9 cellular contexts compared by ENCODE assay signal in genomic region chr7:131010714-131011436, GRCh38.
A peak's percentile ranks its signal among the peaks of the same experiment; 100 is the strongest.
DNase-seq lines count a peak whose midpoint lies in the region; ATAC-seq and TF ChIP-seq lines count a peak whose summit lies in the region.
"Had no signal": no experiment of that assay in that cellular context is flagged by ENCODE, and none has a peak within 500 bp of the region (broad histone marks: within the 10 kb centered on the region; RNA-seq: fewer than 3 reads in every experiment).

No MANE protein-coding gene starts in this region.

- peaks cover 73 to 97% (median 95%) of the 10 kb centered on the region in 4 donors for H3K4me1 ChIP-seq in esophagus muscularis mucosa
- H3K4me1 ChIP-seq in neuronal stem cell (ENCODE audit: control insufficient read depth in 2 of 2, insufficient read depth in 1 of 2, low read depth in 1 of 2, low read length in 2 of 2): peaks cover 2 to 4% of the 10 kb centered on the region in 2 donors
- H3K4me1 ChIP-seq in neural progenitor cell: peaks cover 5% of the 10 kb centered on the region

- H3K23ac ChIP-seq in neuronal stem cell (ENCODE audit: low read depth, low read length, poor library complexity): no peak overlapping the region

- H3K4me3 ChIP-seq in esophagus muscularis mucosa: no peak overlapping the region
- H3K4me3 ChIP-seq in neuronal stem cell (ENCODE audit: low read length in 2 of 2): no peak overlapping the region
- no peak overlapping the region for H3K4me3 ChIP-seq in coronary artery
- no peak overlapping the region for H3K4me3 ChIP-seq in neural progenitor cell

- H2AFZ ChIP-seq in neuronal stem cell (ENCODE audit: low read length): no peak overlapping the region
- no peak overlapping the region for H2AFZ ChIP-seq in neural progenitor cell (replicated peaks)

- no peak overlapping the region for H3K4ac ChIP-seq in neuronal stem cell (ENCODE audit: low read length)

- TF ChIP-seq CTCF in esophagus muscularis mucosa (IDR thresholded peaks at IDR 0.05) (no peak), coronary artery (IDR thresholded peaks at IDR 0.05) (no peak), neural progenitor cell (IDR thresholded peaks at IDR 0.05) (no peak)

- no peak overlapping the region for H4K91ac ChIP-seq in neuronal stem cell (ENCODE audit: low read depth, low read length, poor library complexity)

- no peak overlapping the region for H3K9ac ChIP-seq in neuronal stem cell (ENCODE audit: low read depth, low read length, poor library complexity)
- H3K9ac ChIP-seq in neural progenitor cell: no peak overlapping the region

- H3K27ac ChIP-seq in esophagus muscularis mucosa (replicated peaks in 1 of 4) (peak overlapping the region; percentile 67 to 83 (median 77)), neuronal stem cell (replicated peaks; ENCODE audit: low read length) (no peak overlapping the region), coronary artery (peak overlapping the region in 1 of 2 donors; percentile 73), neural progenitor cell (no peak overlapping the region)

- 66% methylated on average over 6 of the region's 6 CpGs for WGBS in esophagus muscularis mucosa
- WGBS in neuronal stem cell (ENCODE audit: extremely low coverage in 2 of 2, insufficient read length in 2 of 2, insufficient replicate concordance in 1 of 2), 2 donors: no CpG with 5 or more reads among the region's 6 CpGs

- H3K36me3 ChIP-seq in esophagus muscularis mucosa (no peaks in the 10 kb centered on the region), neuronal stem cell (replicated peaks in 1 of 2; ENCODE audit: control insufficient read depth in 2 of 2, insufficient read depth in 2 of 2, low read length in 2 of 2) (no peaks in the 10 kb centered on the region), neural progenitor cell (no peaks in the 10 kb centered on the region)

- DNase-seq in NOMO-1 treated with DMSO at 0.1 percent for 48 hours (lab: John Stamatoyannopoulos, UW; ENCODE audit: unreplicated experiment): peak; percentile 34
- no peak for DNase-seq in NOMO-1 treated with dmso at 0.1 percent for 144 hours (lab: John Stamatoyannopoulos, UW; ENCODE audit: unreplicated experiment)
- DNase-seq in SIG-M5 (lab: John Stamatoyannopoulos, UW): peak; percentile 35
- no peak for DNase-seq in esophagus muscularis mucosa (ENCODE audit: extremely low spot score)
- DNase-seq in stimulated activated naive CD8-positive, alpha-beta T cell treated with anti-CD3 and anti-CD28 coated beads, Interleukin-15, Interleukin-2, amounts not matched to agents 100 U/mL and 50 U/mL, for 24 hours: no peak
- DNase-seq in neuronal stem cell (ENCODE audit: low spot score): no peak
- no peak for DNase-seq in coronary artery (ENCODE audit: low spot score)
- DNase-seq in neural progenitor cell (ENCODE audit: low spot score): no peak
- DNase-seq: GOT3 had no signal

- H2BK5ac ChIP-seq in neuronal stem cell (ENCODE audit: low read length): no peak overlapping the region

- no peak overlapping the region for H3K14ac ChIP-seq in neuronal stem cell (ENCODE audit: low read length)

- H3F3A ChIP-seq in neural progenitor cell (ENCODE audit: low read depth): peaks cover 4% of the 10 kb centered on the region

- H3K4me1 Mint-ChIP-seq in neural progenitor cell: peaks cover 13% of the 10 kb centered on the region

- peaks cover 2% of the 10 kb centered on the region for H3K27me3 Mint-ChIP-seq in neural progenitor cell (ENCODE audit: insufficient read depth, low read depth)

- H3K79me2 ChIP-seq in neural progenitor cell (ENCODE audit: low read depth): no peaks in the 10 kb centered on the region

- no peaks in the 10 kb centered on the region for H3K79me1 ChIP-seq in neuronal stem cell (ENCODE audit: low read depth, low read length)

- H4K8ac ChIP-seq in neuronal stem cell (ENCODE audit: low read depth, low read length): no peak overlapping the region

- H2AK5ac ChIP-seq in neuronal stem cell (ENCODE audit: low read depth, low read length): no peak overlapping the region

- H3K9me3 ChIP-seq in esophagus muscularis mucosa (no peaks in the 10 kb centered on the region), neuronal stem cell (replicated peaks in 1 of 2; ENCODE audit: control insufficient read depth in 2 of 2, insufficient read depth in 1 of 2, low read depth in 1 of 2, low read length in 2 of 2) (no peaks in the 10 kb centered on the region), neural progenitor cell (ENCODE audit: low read depth) (no peaks in the 10 kb centered on the region)

- H4K20me1 ChIP-seq in neural progenitor cell (ENCODE audit: low read depth): no peaks in the 10 kb centered on the region

- H3K27ac Mint-ChIP-seq in neural progenitor cell: no peak overlapping the region

- no peak overlapping the region for H2BK120ac ChIP-seq in neuronal stem cell (ENCODE audit: low read depth, low read length)

- no peaks in the 10 kb centered on the region for H3K27me3 ChIP-seq in esophagus muscularis mucosa
- no peaks in the 10 kb centered on the region for H3K27me3 ChIP-seq in neuronal stem cell (ENCODE audit: control insufficient read depth in 3 of 3, insufficient read depth in 3 of 3, low read depth in 1 of 3, low read length in 3 of 3)
- H3K27me3 ChIP-seq in neural progenitor cell: no peaks in the 10 kb centered on the region

- no peaks in the 10 kb centered on the region for H3K9me3 Mint-ChIP-seq in neural progenitor cell

- no peaks in the 10 kb centered on the region for H3K36me3 Mint-ChIP-seq in neural progenitor cell

- ATAC-seq in stimulated activated naive CD8-positive, alpha-beta T cell treated with anti-CD3 and anti-CD28 coated beads, Interleukin-15, Interleukin-2, amounts not matched to agents 100 U/mL and 50 U/mL, for 24 hours: peak; percentile 85

- TF ChIP-seq POLR2A in esophagus muscularis mucosa (IDR thresholded peaks at IDR 0.05; ENCODE audit: low read depth): no peak

- H2BK12ac ChIP-seq in neuronal stem cell (ENCODE audit: low read length): no peak overlapping the region

- intact Hi-C loops in esophagus muscularis mucosa (cut with DNase I): no loop called here

- no peak overlapping the region for H3K18ac ChIP-seq in neuronal stem cell (ENCODE audit: low read length)

- H2BK15ac ChIP-seq in neuronal stem cell (ENCODE audit: low read length): no peak overlapping the region

- TF ChIP-seq EP300 in esophagus muscularis mucosa (IDR thresholded peaks at IDR 0.05): no peak

- H3K4me3 Mint-ChIP-seq in neural progenitor cell: no peak overlapping the region

- H3K4me2 ChIP-seq in neuronal stem cell (ENCODE audit: insufficient read depth, low read length, poor library complexity, severe bottlenecking): no peak overlapping the region
- no peak overlapping the region for H3K4me2 ChIP-seq in neural progenitor cell

Comparison
In these comparisons a context has a peak if more than half of its experiments do, and no peak if none do; other contexts are left out.
1. DNase-seq: peak in NOMO-1 treated with DMSO at 0.1 percent for 48 hours (single experiment) and SIG-M5 (single experiment); none in NOMO-1 treated with dmso at 0.1 percent for 144 hours (single experiment), esophagus muscularis mucosa (single experiment), stimulated activated naive CD8-positive, alpha-beta T cell treated with anti-CD3 and anti-CD28 coated beads, Interleukin-15, Interleukin-2, amounts not matched to agents 100 U/mL and 50 U/mL, for 24 hours (single experiment), neuronal stem cell (single experiment), coronary artery (single experiment) and neural progenitor cell (single experiment).
2. H3K27ac ChIP-seq: peak in esophagus muscularis mucosa (4 of 4); none in neuronal stem cell (single experiment) and neural progenitor cell (single experiment).